19 cellular contexts compared by ENCODE assay signal in the genomic region with DNA sequence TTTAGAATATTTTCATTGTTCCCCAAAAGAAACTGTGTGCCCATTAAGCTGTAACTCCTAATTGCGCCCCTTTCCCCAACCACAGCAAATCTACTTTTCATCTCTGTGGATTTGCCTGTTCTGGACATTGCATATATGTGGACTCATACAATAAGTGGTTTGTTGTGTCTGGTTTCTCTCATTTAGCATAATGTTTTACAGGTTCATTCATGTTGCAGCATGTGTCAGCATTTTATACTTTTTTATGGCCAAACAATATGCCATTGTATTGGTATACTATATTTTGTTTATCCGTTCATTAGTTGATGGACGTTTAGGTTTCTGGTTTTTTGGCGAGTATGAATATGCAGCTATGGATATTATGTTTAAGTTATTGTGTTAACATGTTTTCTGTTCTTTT. TPM values are rescaled to one million over a fixed set of nuclear protein-coding genes. Genes with fewer than 3 reads are reported as not detected.
DNase-seq lines count a peak whose midpoint lies in the region; ATAC-seq, FAIRE-seq and TF ChIP-seq lines count a peak whose summit lies in the region.
"Had no signal": no experiment of that assay in that cellular context is flagged by ENCODE, and none has a peak within 500 bp of the region (broad histone marks: within the 10 kb centered on the region; RNA-seq: fewer than 3 reads in every experiment).

No MANE protein-coding gene starts in this region.

- in situ Hi-C loops in HepG2 (cut with HindIII; ENCODE audit: extremely low pct_ligation_motif_present, low pct_unique_long_range_greater_than_20kb): no loop called here
- in situ Hi-C loops in K562 (cut with MboI): no loop called here
- in situ Hi-C loops in transverse colon (cut with MboI; ENCODE audit: low pct_ligation_motif_present in 1 of 4, low pct_unique_long_range_greater_than_20kb in 1 of 4, low sequenced_read_pairs in 3 of 4): no loop called here

- TF ChIP-seq EP300 in HepG2 (IDR thresholded peaks at IDR 0.05; ENCODE audit: low read depth in 2 of 2, low read length in 2 of 2): no peak
- TF ChIP-seq EP300 in HepG2 (CRISPR knock-in tag; IDR thresholded peaks at IDR 0.05; ENCODE audit: borderline replicate concordance): no peak
- TF ChIP-seq EP300 in K562 (IDR thresholded peaks at IDR 0.05; ENCODE audit: low read length): no peak
- TF ChIP-seq EP300 in transverse colon (IDR thresholded peaks at IDR 0.05; ENCODE audit: low read depth): no peak

- H3K27me3 ChIP-seq in HepG2 (ENCODE audit: control insufficient read depth in 1 of 2, insufficient read depth in 2 of 2, low read length in 2 of 2): no peaks in the 10 kb centered on the region
- no peaks in the 10 kb centered on the region for H3K27me3 ChIP-seq in right lobe of liver
- no peaks in the 10 kb centered on the region for H3K27me3 ChIP-seq in K562 (ENCODE audit: control insufficient read depth in 2 of 2, insufficient read depth in 2 of 2, low read length in 2 of 2)
- H3K27me3 ChIP-seq in foreskin keratinocyte: no peaks in the 10 kb centered on the region
- H3K27me3 ChIP-seq in transverse colon: no peaks in the 10 kb centered on the region
- H3K27me3 ChIP-seq: BLaER1 had no signal

- H3K4me3 ChIP-seq in HepG2 (replicated peaks in 1 of 3; ENCODE audit: insufficient read depth in 1 of 3, low read depth in 2 of 3, low read length in 3 of 3) (no peak overlapping the region), right lobe of liver (no peak overlapping the region), K562 (no peak overlapping the region), transverse colon (no peak overlapping the region)
- H3K4me3 ChIP-seq: BLaER1, HAP-1 had no signal

- WGBS in HepG2 (ENCODE audit: low lambda C conversion rate): 97% methylated on average over 4 of the region's 4 CpGs
- WGBS in right lobe of liver (ENCODE audit: insufficient coverage, low coverage, low lambda C conversion rate, missing lambda C conversion rate): 94% methylated on average over 4 of the region's 4 CpGs
- WGBS in K562 (ENCODE audit: insufficient coverage, low coverage, missing lambda C conversion rate): 74% methylated on average over 4 of the region's 4 CpGs
- 80 to 89% methylated on average over 4 of the region's 4 CpGs for WGBS in transverse colon (ENCODE audit: low coverage in 1 of 2), 2 donors

- H4K20me1 ChIP-seq in HepG2 (ENCODE audit: insufficient read depth, low read length) (no peaks in the 10 kb centered on the region), K562 (replicated peaks; ENCODE audit: control insufficient read depth, insufficient read depth, low read length) (no peaks in the 10 kb centered on the region)
- H4K20me1 ChIP-seq: BLaER1 had no signal

- no peaks in the 10 kb centered on the region for H3K9me1 ChIP-seq in K562 (ENCODE audit: control insufficient read depth, insufficient read depth, low read length)

- no peak overlapping the region for H3K9ac ChIP-seq in HepG2 (ENCODE audit: insufficient read depth, low read depth, low read length)
- H3K9ac ChIP-seq in K562 (ENCODE audit: insufficient read depth in 1 of 2, low read depth in 2 of 2, low read length in 2 of 2): no peak overlapping the region
- H3K9ac ChIP-seq: BLaER1 had no signal

- intact Hi-C loops in HepG2 (cut with micrococcal nuclease; ENCODE audit: unreplicated experiment) (no loop called here), right lobe of liver (cut with DNase I) (no loop called here), K562 (cut with micrococcal nuclease) (no loop called here), posterior vena cava (cut with DNase I) (no loop called here), transverse colon (cut with DNase I; ENCODE audit: low total_unique reads) (no loop called here)

- no peaks in the 10 kb centered on the region for H3K4me1 ChIP-seq in HepG2 (ENCODE audit: insufficient read depth, low read length)
- no peaks in the 10 kb centered on the region for H3K4me1 ChIP-seq in right lobe of liver
- H3K4me1 ChIP-seq in K562 (replicated peaks in 1 of 2; ENCODE audit: control insufficient read depth in 2 of 2, insufficient read depth in 2 of 2, low read length in 2 of 2): no peaks in the 10 kb centered on the region
- H3K4me1 ChIP-seq in foreskin keratinocyte: peaks cover 8% of the 10 kb centered on the region
- no peaks in the 10 kb centered on the region for H3K4me1 ChIP-seq in transverse colon
- H3K4me1 ChIP-seq: BLaER1, HAP-1 had no signal

- ATAC-seq in HepG2: no peak
- no peak for ATAC-seq in right lobe of liver
- no peak for ATAC-seq in K562
- ATAC-seq in foreskin keratinocyte: peak; percentile 44
- ATAC-seq: CD8-positive, alpha-beta T cell had no signal

- TF ChIP-seq CTCF in HepG2 (CRISPR knock-in tag; IDR thresholded peaks at IDR 0.05) (no peak), right lobe of liver (IDR thresholded peaks at IDR 0.05) (no peak), K562 (IDR thresholded peaks at IDR 0.05 in 2 of 3, conservative IDR thresholded peaks at IDR 0.05 in 1 of 3; ENCODE audit: insufficient read depth in 2 of 3, low read depth in 1 of 3, low read length in 3 of 3) (no peak), foreskin keratinocyte (conservative IDR thresholded peaks at IDR 0.05) (no peak), transverse colon (IDR thresholded peaks at IDR 0.05) (no peak)

- POLR2A ChIA-PET in HepG2 (lab: Yijun Ruan, JAX) (no interaction called here), K562 (lab: Yijun Ruan, JAX) (no interaction called here)

- H3K9me3 ChIP-seq in HepG2 (ENCODE audit: low read length): no peaks in the 10 kb centered on the region
- H3K9me3 ChIP-seq in right lobe of liver: no peaks in the 10 kb centered on the region
- H3K9me3 ChIP-seq in K562 (replicated peaks; ENCODE audit: control insufficient read depth, insufficient read depth, low read depth, low read length): no peaks in the 10 kb centered on the region
- no peaks in the 10 kb centered on the region for H3K9me3 ChIP-seq in transverse colon
- H3K9me3 ChIP-seq: BLaER1, Caco-2, HAP-1 had no signal

- no peak for FAIRE-seq in HepG2 (lab: Jason Lieb, UNC)
- FAIRE-seq in K562 (lab: Jason Lieb, UNC): no peak
- FAIRE-seq: G401.6, GM12892, H54 had no signal

- DNase-seq in HepG2 (ENCODE audit: low spot score): no peak
- DNase-seq in right lobe of liver: no peak
- no peak for DNase-seq in K562 (ENCODE audit: extremely low read depth in 1 of 4, low spot score in 3 of 4)
- peak; percentile 31 to 63 for DNase-seq in foreskin keratinocyte
- no peak for DNase-seq in posterior vena cava (ENCODE audit: low spot score)
- DNase-seq in transverse colon: no peak
- DNase-seq: Caco-2; CD4-positive, CD25-positive, alpha-beta regulatory T cell; CD8-positive, alpha-beta T cell; DMS153; DND-41; GOT3; HFFc6 had no signal

- H3K79me2 ChIP-seq in HepG2 (ENCODE audit: insufficient read depth, low read length) (no peaks in the 10 kb centered on the region), K562 (ENCODE audit: control insufficient read depth, insufficient read depth, low read length) (no peaks in the 10 kb centered on the region)

- BruUV-seq in HepG2 (replicated peaks; lab: Mats Ljungman, UMichigan): no TSS peak
- no TSS peak for BruUV-seq in K562 (replicated peaks; lab: Mats Ljungman, UMichigan)

- CTCF ChIA-PET in HepG2 (lab: Yijun Ruan, JAX; ENCODE audit: low intra/inter-chr PET ratio, low total read pairs): no interaction called here
- CTCF ChIA-PET in K562 (lab: Yijun Ruan, JAX; ENCODE audit: low intra/inter-chr PET ratio): no interaction called here

- no peak for TF ChIP-seq POLR2A in HepG2 (IDR thresholded peaks at IDR 0.05; ENCODE audit: insufficient read depth in 1 of 2, low read depth in 2 of 2, low read length in 2 of 2)
- TF ChIP-seq POLR2A in right lobe of liver (IDR thresholded peaks at IDR 0.05): no peak
- TF ChIP-seq POLR2A in K562 (conservative IDR thresholded peaks at IDR 0.05): no peak
- TF ChIP-seq POLR2A in transverse colon (IDR thresholded peaks at IDR 0.05): no peak

- H3K36me3 ChIP-seq in HepG2 (replicated peaks in 1 of 2; ENCODE audit: control insufficient read depth in 1 of 2, insufficient read depth in 2 of 2, low read length in 2 of 2): peaks cover 0 to 2% of the 10 kb centered on the region in 2 experiments; a peak in 1 of 5 replicates
- peaks cover 0 to 20% (median 7%) of the 10 kb centered on the region in 4 donors for H3K36me3 ChIP-seq in right lobe of liver
- peaks cover 22% of the 10 kb centered on the region for H3K36me3 ChIP-seq in K562 (ENCODE audit: control insufficient read depth, insufficient read depth, low read length)
- peaks cover 0 to 18% (median 0%) of the 10 kb centered on the region in 4 donors for H3K36me3 ChIP-seq in transverse colon

- H3K4me2 ChIP-seq in HepG2 (ENCODE audit: low read depth, low read length): no peak overlapping the region
- H3K4me2 ChIP-seq in K562 (ENCODE audit: insufficient read depth, low read length): no peak overlapping the region
- H3K4me2 ChIP-seq: BLaER1 had no signal

- H2AFZ ChIP-seq in HepG2 (ENCODE audit: low read length) (no peak overlapping the region), K562 (ENCODE audit: low read depth, low read length) (no peak overlapping the region)

- H3K27ac ChIP-seq in HepG2 (ENCODE audit: extremely low read length, insufficient read depth, low read length) (no peak overlapping the region), right lobe of liver (no peak overlapping the region), K562 (ENCODE audit: extremely low read depth, low read depth, low read length) (no peak overlapping the region), foreskin keratinocyte (no peak overlapping the region), transverse colon (no peak overlapping the region)
- H3K27ac ChIP-seq: BLaER1, C4-2B had no signal

- TF ChIP-seq RAD21 in HepG2 (CRISPR knock-in tag; IDR thresholded peaks at IDR 0.05) (no peak), K562 (CRISPR knock-in tag; conservative IDR thresholded peaks at IDR 0.05 in 1 of 2, IDR thresholded peaks at IDR 0.05 in 1 of 2) (no peak)

RNA-seq across cellular contexts. Expression of a gene that starts 23.8 kb away (rescaled TPM):
- total RNA-seq in HepG2 (2016; rRNA removed; fragmentation: Illumina TruSeq; extraction: Trizol) (51.7 and 82.4 TPM in 2 replicates), right lobe of liver (100 to 1,000 TPM in 2 of 6 experiments, 10 to 100 TPM in 4; 34.7 to 131 (median 60.9) TPM), K562 (2014; rRNA removed) (47.0 and 54.0 TPM in 2 replicates), K562 (2014; rRNA removed; fragmentation: Illumina TruSeq; extraction: Trizol) (67.3 and 81.6 TPM in 2 replicates), K562 (2015; rRNA removed; fragmentation: Illumina TruSeq; extraction: Trizol) (97.3 and 108 TPM in 2 replicates), K562 (2021) (55.6 and 62.0 TPM in 2 replicates), foreskin keratinocyte (53.1 and 60.3 TPM in 2 replicates), posterior vena cava (100 to 1,000 TPM; 151 to 162 TPM), transverse colon (10 to 100 TPM in 2 of 4 donors, 1 to 10 TPM in 2; 5.0 to 28.9 (median 13.4) TPM)
- 12.8 and 18.2 TPM in 2 replicates for total RNA-seq in HepG2 (2016; cell fraction: cytosol; rRNA removed; fragmentation: Illumina TruSeq; extraction: Trizol; ENCODE audit: low read depth)
- total RNA-seq in HepG2 (2016; cell fraction: insoluble cytoplasmic fraction; rRNA removed; fragmentation: Illumina TruSeq; extraction: Trizol): 53.2 and 84.3 TPM in 2 replicates
- 22.0 and 25.9 TPM in 2 replicates for total RNA-seq in HepG2 (2016; cell fraction: membrane; rRNA removed; fragmentation: Illumina TruSeq; extraction: Trizol)
- 61.4 and 67.1 TPM in 2 replicates for total RNA-seq in HepG2 (2016; cell fraction: nucleus; rRNA removed; fragmentation: Illumina TruSeq; extraction: Trizol)
- polyA plus RNA-seq in HepG2 (2011; rRNA removed) (28.1 and 54.2 TPM in 2 replicates), K562 (2011; rRNA removed) (72.7 and 92.4 TPM in 2 replicates), K562 (2014; fragmentation: Illumina TruSeq; extraction: Trizol) (66.1 and 84.6 TPM in 2 replicates), K562 (2014; fragmentation: Nextera tagmentation; extraction: Ambion mirVana) (10 to 100 TPM; 89.0 to 95.5 TPM), K562 (2014; rRNA removed) (65.8 and 74.1 TPM in 2 replicates), foreskin keratinocyte (41.9 and 50.8 TPM in 2 replicates)
- polyA plus RNA-seq in HepG2 (2011; cell fraction: cytosol; rRNA removed): 16.3 and 21.6 TPM in 2 replicates
- polyA plus RNA-seq in HepG2 (2011; cell fraction: nucleus; rRNA removed): 5.9 and 6.4 TPM in 2 replicates
- 41.1 and 53.2 TPM in 2 replicates for polyA plus RNA-seq in HepG2 (2012)
- 15.9 and 16.0 TPM in 2 replicates for polyA plus RNA-seq in HepG2 (2016; cell fraction: cytosol; fragmentation: Illumina TruSeq; extraction: Trizol; ENCODE audit: low read depth)
- polyA plus RNA-seq in HepG2 (2016; cell fraction: insoluble cytoplasmic fraction; fragmentation: Illumina TruSeq; extraction: Trizol; ENCODE audit: low read depth): 52.8 and 57.8 TPM in 2 replicates
- 14.5 and 18.2 TPM in 2 replicates for polyA plus RNA-seq in HepG2 (2016; cell fraction: membrane; fragmentation: Illumina TruSeq; extraction: Trizol; ENCODE audit: low read depth)
- polyA plus RNA-seq in HepG2 (2016; cell fraction: nucleus; fragmentation: Illumina TruSeq; extraction: Trizol; ENCODE audit: insufficient read depth, low read depth): 83.7 and 90.3 TPM in 2 replicates
- polyA minus RNA-seq in HepG2 (2011; rRNA and poly(A)+ RNA removed; ENCODE audit: low replicate concordance): 10.2 and 12.9 TPM in 2 replicates
- polyA minus RNA-seq in HepG2 (2011; cell fraction: cytosol; rRNA and poly(A)+ RNA removed): 21.3 and 25.6 TPM in 2 replicates
- 18.9 and 21.6 TPM in 2 replicates for polyA minus RNA-seq in HepG2 (2011; cell fraction: nucleus; rRNA and poly(A)+ RNA removed)
- total RNA-seq in K562 (2011; cell fraction: chromatin; rRNA removed; ENCODE audit: low replicate concordance): 43.4 and 81.9 TPM in 2 replicates
- total RNA-seq in K562 (2011; cell fraction: nucleolus; rRNA removed): 34.2 and 38.8 TPM in 2 replicates
- 63.2 and 69.8 TPM in 2 replicates for total RNA-seq in K562 (2011; cell fraction: nucleoplasm; rRNA removed)
- polyA plus RNA-seq in K562 (2011; cell fraction: cytosol; rRNA removed): 14.4 and 28.2 TPM in 2 replicates
- 12.1 and 24.6 TPM in 2 replicates for polyA plus RNA-seq in K562 (2011; cell fraction: nucleus; rRNA removed)
- 82.3 and 211 TPM in 2 replicates for polyA plus RNA-seq in K562 (2012)
- 115 and 117 TPM in 2 replicates for polyA minus RNA-seq in K562 (2011; rRNA and poly(A)+ RNA removed)
- polyA minus RNA-seq in K562 (2011; cell fraction: cytosol; rRNA and poly(A)+ RNA removed): 26.1 and 26.2 TPM in 2 replicates
- 15.2 and 25.1 TPM in 2 replicates for polyA minus RNA-seq in K562 (2011; cell fraction: nucleus; rRNA and poly(A)+ RNA removed)

RNA-seq across cellular contexts. Expression of a gene that starts 51.2 kb away (rescaled TPM):
- total RNA-seq in HepG2 (2016; rRNA removed; fragmentation: Illumina TruSeq; extraction: Trizol): 16.9 and 25.1 TPM in 2 replicates
- total RNA-seq in HepG2 (2016; cell fraction: cytosol; rRNA removed; fragmentation: Illumina TruSeq; extraction: Trizol; ENCODE audit: low read depth): 1.7 and 1.8 TPM in 2 replicates
- total RNA-seq in HepG2 (2016; cell fraction: insoluble cytoplasmic fraction; rRNA removed; fragmentation: Illumina TruSeq; extraction: Trizol): 17.1 and 23.6 TPM in 2 replicates
- total RNA-seq in HepG2 (2016; cell fraction: membrane; rRNA removed; fragmentation: Illumina TruSeq; extraction: Trizol): 6.6 and 7.3 TPM in 2 replicates
- 47.1 and 51.5 TPM in 2 replicates for total RNA-seq in HepG2 (2016; cell fraction: nucleus; rRNA removed; fragmentation: Illumina TruSeq; extraction: Trizol)
- 16.1 and 16.7 TPM in 2 replicates for polyA plus RNA-seq in HepG2 (2011; rRNA removed)
- 6.1 and 8.8 TPM in 2 replicates for polyA plus RNA-seq in HepG2 (2011; cell fraction: cytosol; rRNA removed)
- 25.7 and 29.3 TPM in 2 replicates for polyA plus RNA-seq in HepG2 (2011; cell fraction: nucleus; rRNA removed)
- 13.9 and 15.6 TPM in 2 replicates for polyA plus RNA-seq in HepG2 (2012)
- polyA plus RNA-seq in HepG2 (2016; cell fraction: cytosol; fragmentation: Illumina TruSeq; extraction: Trizol; ENCODE audit: low read depth): 0.36 and 0.37 TPM in 2 replicates
- 4.3 and 4.5 TPM in 2 replicates for polyA plus RNA-seq in HepG2 (2016; cell fraction: insoluble cytoplasmic fraction; fragmentation: Illumina TruSeq; extraction: Trizol; ENCODE audit: low read depth)
- 0.42 and 0.73 TPM in 2 replicates for polyA plus RNA-seq in HepG2 (2016; cell fraction: membrane; fragmentation: Illumina TruSeq; extraction: Trizol; ENCODE audit: low read depth)
- polyA plus RNA-seq in HepG2 (2016; cell fraction: nucleus; fragmentation: Illumina TruSeq; extraction: Trizol; ENCODE audit: insufficient read depth, low read depth): 41.4 and 45.9 TPM in 2 replicates
- 26.3 and 35.1 TPM in 2 replicates for polyA minus RNA-seq in HepG2 (2011; rRNA and poly(A)+ RNA removed; ENCODE audit: low replicate concordance)
- polyA minus RNA-seq in HepG2 (2011; cell fraction: cytosol; rRNA and poly(A)+ RNA removed): 24.1 and 35.0 TPM in 2 replicates
- polyA minus RNA-seq in HepG2 (2011; cell fraction: nucleus; rRNA and poly(A)+ RNA removed): 50.6 and 66.1 TPM in 2 replicates
- 1 to 10 TPM in 3 of 6 experiments, under 1 TPM in 3; 0.15 to 3.2 (median 1.0) TPM for total RNA-seq in right lobe of liver
- 39.2 and 56.4 TPM in 2 replicates for total RNA-seq in K562 (2011; cell fraction: chromatin; rRNA removed; ENCODE audit: low replicate concordance)
- total RNA-seq in K562 (2011; cell fraction: nucleolus; rRNA removed): 30.5 and 32.8 TPM in 2 replicates
- total RNA-seq in K562 (2011; cell fraction: nucleoplasm; rRNA removed): 52.4 and 80.8 TPM in 2 replicates
- 23.7 and 28.4 TPM in 2 replicates for total RNA-seq in K562 (2014; rRNA removed)
- total RNA-seq in K562 (2014; rRNA removed; fragmentation: Illumina TruSeq; extraction: Trizol): 39.8 and 45.1 TPM in 2 replicates
- 36.2 and 38.1 TPM in 2 replicates for total RNA-seq in K562 (2015; rRNA removed; fragmentation: Illumina TruSeq; extraction: Trizol)
- total RNA-seq in K562 (2021): 31.5 and 32.4 TPM in 2 replicates
- 21.5 and 25.1 TPM in 2 replicates for polyA plus RNA-seq in K562 (2011; rRNA removed)
- polyA plus RNA-seq in K562 (2011; cell fraction: cytosol; rRNA removed): 10.8 and 15.1 TPM in 2 replicates
- 19.9 and 26.2 TPM in 2 replicates for polyA plus RNA-seq in K562 (2011; cell fraction: nucleus; rRNA removed)
- 8.6 and 13.8 TPM in 2 replicates for polyA plus RNA-seq in K562 (2012)
- polyA plus RNA-seq in K562 (2014; fragmentation: Illumina TruSeq; extraction: Trizol): 30.8 and 33.8 TPM in 2 replicates
- polyA plus RNA-seq in K562 (2014; fragmentation: Nextera tagmentation; extraction: Ambion mirVana): 1 to 10 TPM; 4.1 to 6.6 TPM
- 13.8 and 17.3 TPM in 2 replicates for polyA plus RNA-seq in K562 (2014; rRNA removed)
- 59.3 and 62.8 TPM in 2 replicates for polyA minus RNA-seq in K562 (2011; rRNA and poly(A)+ RNA removed)
- polyA minus RNA-seq in K562 (2011; cell fraction: cytosol; rRNA and poly(A)+ RNA removed): 33.5 and 36.6 TPM in 2 replicates
- polyA minus RNA-seq in K562 (2011; cell fraction: nucleus; rRNA and poly(A)+ RNA removed): 14.7 and 24.0 TPM in 2 replicates
- 4.2 and 9.1 TPM in 2 replicates for total RNA-seq in foreskin keratinocyte
- 0.31 and 0.58 TPM in 2 replicates for polyA plus RNA-seq in foreskin keratinocyte
- 1 to 10 TPM; 2.5 to 2.9 TPM for total RNA-seq in posterior vena cava
- 10 to 100 TPM in 2 of 4 donors, 1 to 10 TPM in 2; 5.2 to 11.7 (median 9.4) TPM for total RNA-seq in transverse colon

Comparison
In these comparisons a context has a peak if more than half of its experiments do, and no peak if none do; other contexts are left out.
1. DNase-seq: peak in foreskin keratinocyte (2 of 2); none in HepG2 (single experiment), right lobe of liver (0 of 3), K562 (0 of 4), posterior vena cava (single experiment) and transverse colon (single experiment).